In genomic region chr1:154559496-154559950, GRCh38 we compare ENCODE assay signal across 8 cellular contexts. TPM values are rescaled to one million over a fixed set of nuclear protein-coding genes. Genes with fewer than 3 reads are reported as not detected.
DNase-seq lines count a peak whose midpoint lies in the region; ATAC-seq, FAIRE-seq and TF ChIP-seq lines count a peak whose summit lies in the region.

No MANE protein-coding gene starts in this region.

- peaks cover 34% of the 10 kb centered on the region for H3K4me1 ChIP-seq in HepG2 (ENCODE audit: insufficient read depth, low read length)

- H3K9ac ChIP-seq in HepG2 (ENCODE audit: insufficient read depth, low read depth, low read length) = peak overlapping the region; percentile 66

- POLR2A ChIA-PET in AG04449 (lab: Yijun Ruan, JAX) (no interaction called here), HepG2 (lab: Yijun Ruan, JAX) (interaction anchor here (0.6 to 1.1 kb wide), 13 partner anchors 8 to 714 kb away, joined by 3 to 6 read pairs (median 4); partner anchors contain the start of genes CHRNB2, CLK2 and ZBTB7B)

- peak overlapping the region; percentile 85 to 98 (median 96) for H3K27ac ChIP-seq in dorsolateral prefrontal cortex
- H3K27ac ChIP-seq in HepG2 (ENCODE audit: extremely low read length, insufficient read depth, low read length) = peak overlapping the region; percentile 76

- H3K4me3 ChIP-seq in AG04449 (ENCODE audit: low read depth, low read length) = peak overlapping the region; percentile 79
- peak overlapping the region; percentile 62 to 99 (median 88) for H3K4me3 ChIP-seq in dorsolateral prefrontal cortex
- H3K4me3 ChIP-seq in HepG2 (replicated peaks in 1 of 3; ENCODE audit: insufficient read depth in 1 of 3, low read depth in 2 of 3, low read length in 3 of 3) = peak overlapping the region; percentile 19 to 91 (median 59)

- WGBS in HepG2 (ENCODE audit: low lambda C conversion rate) = 4% methylated on average over 9 of the region's 11 CpGs

- in situ Hi-C loops in HepG2 (cut with HindIII; ENCODE audit: extremely low pct_ligation_motif_present, low pct_unique_long_range_greater_than_20kb) = no loop called here

- H3K79me2 ChIP-seq in HepG2 (ENCODE audit: insufficient read depth, low read length) = peaks cover 32% of the 10 kb centered on the region

- H4K20me1 ChIP-seq in HepG2 (ENCODE audit: insufficient read depth, low read length) = no peaks in the 10 kb centered on the region; the same call in 1 of the 2 replicates

- peak overlapping the region; percentile 94 for H3K4me2 ChIP-seq in HepG2 (ENCODE audit: low read depth, low read length)

- TF ChIP-seq CTCF in AG04449 (IDR thresholded peaks at IDR 0.05; ENCODE audit: insufficient read depth, low read length, missing control alignments) = peak; percentile 94
- TF ChIP-seq CTCF in dorsolateral prefrontal cortex (IDR thresholded peaks at IDR 0.05 in 54 of 56, conservative IDR thresholded peaks at IDR 0.05 in 2 of 56; ENCODE audit: low read depth in 1 of 56, partially characterized antibody in 56 of 56) = peak; percentile 78 to 98 (median 95)
- TF ChIP-seq CTCF in HepG2 (CRISPR knock-in tag; IDR thresholded peaks at IDR 0.05) = peak; percentile 96

- ATAC-seq in GM18870 (IDR thresholded peaks at IDR 0.05; ENCODE audit: unreplicated experiment) = peak; percentile 47
- ATAC-seq in HG03520 (IDR thresholded peaks at IDR 0.05; ENCODE audit: unreplicated experiment) = peak; percentile 35
- peak; percentile 84 for ATAC-seq in HepG2

- intact Hi-C loops in dorsolateral prefrontal cortex (cut with DNase I) (loop anchor here (1.0 to 10.0 kb wide), 9 partner anchors 67 to 525 kb away; partner anchors contain the start of genes PMVK (in 2 of the 2), AQP10 (in 1 of the 2), ATP8B2 (in 1 of the 2) and UBAP2L (in 1 of the 2)), HepG2 (cut with micrococcal nuclease; ENCODE audit: unreplicated experiment) (loop anchor here (1.0 to 5.0 kb wide), 6 partner anchors 25 to 443 kb away; partner anchors contain the start of genes ADAR and ZBTB7B)

- H3K9me3 ChIP-seq in HepG2 (ENCODE audit: low read length) = no peaks in the 10 kb centered on the region

- peak; percentile 86 for FAIRE-seq in HepG2 (lab: Jason Lieb, UNC)

- BruUV-seq in HepG2 (replicated peaks; lab: Mats Ljungman, UMichigan) = no TSS peak

- H2AFZ ChIP-seq in HepG2 (ENCODE audit: low read length) = peak overlapping the region; percentile 29

- no peak for TF ChIP-seq POLR2A in HepG2 (IDR thresholded peaks at IDR 0.05; ENCODE audit: insufficient read depth in 1 of 2, low read depth in 2 of 2, low read length in 2 of 2)

- TF ChIP-seq EP300 in HepG2 (IDR thresholded peaks at IDR 0.05; ENCODE audit: low read depth in 2 of 2, low read length in 2 of 2) = no peak
- no peak for TF ChIP-seq EP300 in HepG2 (CRISPR knock-in tag; IDR thresholded peaks at IDR 0.05; ENCODE audit: borderline replicate concordance)

- H3K36me3 ChIP-seq in HepG2 (replicated peaks in 1 of 2; ENCODE audit: control insufficient read depth in 1 of 2, insufficient read depth in 2 of 2, low read length in 2 of 2) = peaks cover 10 to 16% of the 10 kb centered on the region in 2 experiments

- CTCF ChIA-PET in AG04449 (lab: Yijun Ruan, JAX) = interaction anchor here (0.6 to 2.5 kb wide), 60 partner anchors 9 to 555 kb away, joined by 3 to 44 read pairs (median 5); partner anchors contain the start of genes ADAM15, ADAR, CHRNB2 and KCNN3
- CTCF ChIA-PET in HepG2 (lab: Yijun Ruan, JAX; ENCODE audit: low intra/inter-chr PET ratio, low total read pairs) = interaction anchor here (1.6 to 2.4 kb wide), 3 partner anchors 69 to 201 kb away, joined by 3 to 13 read pairs (median 9); no protein-coding TSS in a partner anchor

- DNase-seq in AG04449 (ENCODE audit: low read depth, low spot score) (peak; percentile 54), NCI-H526 treated with DMSO at 0.1 percent for 48 hours (lab: John Stamatoyannopoulos, UW) (peak; percentile 98), dorsolateral prefrontal cortex (peak; percentile 72 to 94 (median 91)), HepG2 (ENCODE audit: low spot score) (peak; percentile 85)
- peak; percentile 65 to 80 for DNase-seq in activated CD4-positive, alpha-beta T cell treated with anti-CD3 and anti-CD28 coated beads, Interleukin-2, amount 50 U/mL, for 24 hours (ENCODE audit: low read depth in 1 of 2, low spot score in 1 of 2)
- peak; percentile 72 for DNase-seq in stimulated activated CD4-positive, alpha-beta T cell treated with anti-CD3 and anti-CD28 coated beads, Interleukin-4, amount 100 ng/mL, for 1 hour

- no peaks in the 10 kb centered on the region for H3K27me3 ChIP-seq in dorsolateral prefrontal cortex
- H3K27me3 ChIP-seq in HepG2 (ENCODE audit: control insufficient read depth in 1 of 2, insufficient read depth in 2 of 2, low read length in 2 of 2) = no peaks in the 10 kb centered on the region; a peak in 1 of 5 replicates

- peak; percentile 91 for TF ChIP-seq RAD21 in HepG2 (CRISPR knock-in tag; IDR thresholded peaks at IDR 0.05)

RNA-seq across cellular contexts. Expression of gene UBE2Q1, which starts 1.1 kb away (rescaled TPM):
- total RNA-seq in dorsolateral prefrontal cortex (100 to 1,000 TPM in 71 of 120 experiments, 10 to 100 TPM in 49; 55.7 to 144 (median 103) TPM), HepG2 (2016; rRNA removed; fragmentation: Illumina TruSeq; extraction: Trizol) (37.9 and 41.7 TPM in 2 replicates)
- total RNA-seq in HepG2 (2016; cell fraction: cytosol; rRNA removed; fragmentation: Illumina TruSeq; extraction: Trizol; ENCODE audit: low read depth) = 25.3 and 28.6 TPM in 2 replicates
- 30.4 and 39.8 TPM in 2 replicates for total RNA-seq in HepG2 (2016; cell fraction: insoluble cytoplasmic fraction; rRNA removed; fragmentation: Illumina TruSeq; extraction: Trizol)
- total RNA-seq in HepG2 (2016; cell fraction: membrane; rRNA removed; fragmentation: Illumina TruSeq; extraction: Trizol) = 62.1 and 67.2 TPM in 2 replicates
- 22.1 and 39.3 TPM in 2 replicates for total RNA-seq in HepG2 (2016; cell fraction: nucleus; rRNA removed; fragmentation: Illumina TruSeq; extraction: Trizol)
- 11.7 and 12.0 TPM in 2 replicates for polyA plus RNA-seq in HepG2 (2011; rRNA removed)
- 8.0 and 9.6 TPM in 2 replicates for polyA plus RNA-seq in HepG2 (2011; cell fraction: cytosol; rRNA removed)
- polyA plus RNA-seq in HepG2 (2011; cell fraction: nucleus; rRNA removed) = 14.6 and 16.1 TPM in 2 replicates
- polyA plus RNA-seq in HepG2 (2012) = 38.7 and 55.5 TPM in 2 replicates
- polyA plus RNA-seq in HepG2 (2016; cell fraction: cytosol; fragmentation: Illumina TruSeq; extraction: Trizol; ENCODE audit: low read depth) = 54.7 and 56.1 TPM in 2 replicates
- 55.4 and 68.5 TPM in 2 replicates for polyA plus RNA-seq in HepG2 (2016; cell fraction: insoluble cytoplasmic fraction; fragmentation: Illumina TruSeq; extraction: Trizol; ENCODE audit: low read depth)
- polyA plus RNA-seq in HepG2 (2016; cell fraction: membrane; fragmentation: Illumina TruSeq; extraction: Trizol; ENCODE audit: low read depth) = 93.4 and 96.6 TPM in 2 replicates
- polyA plus RNA-seq in HepG2 (2016; cell fraction: nucleus; fragmentation: Illumina TruSeq; extraction: Trizol; ENCODE audit: insufficient read depth, low read depth) = 82.9 and 88.0 TPM in 2 replicates
- polyA minus RNA-seq in HepG2 (2011; rRNA and poly(A)+ RNA removed; ENCODE audit: low replicate concordance) = 7.3 and 19.3 TPM in 2 replicates
- polyA minus RNA-seq in HepG2 (2011; cell fraction: cytosol; rRNA and poly(A)+ RNA removed) = 8.6 and 10.4 TPM in 2 replicates
- 10.8 and 15.2 TPM in 2 replicates for polyA minus RNA-seq in HepG2 (2011; cell fraction: nucleus; rRNA and poly(A)+ RNA removed)

RNA-seq across cellular contexts. Expression of gene CHRNB2, which starts 8.1 kb away (rescaled TPM):
- total RNA-seq in dorsolateral prefrontal cortex (10 to 100 TPM in 119 of 120 experiments, 1 to 10 TPM in 1; 10.0 to 43.4 (median 29.1) TPM), HepG2 (2016; rRNA removed; fragmentation: Illumina TruSeq; extraction: Trizol) (0.07 TPM in 1 of 2 replicates, not detected in the other)
- not detected in 2 replicates for total RNA-seq in HepG2 (2016; cell fraction: cytosol; rRNA removed; fragmentation: Illumina TruSeq; extraction: Trizol; ENCODE audit: low read depth)
- total RNA-seq in HepG2 (2016; cell fraction: insoluble cytoplasmic fraction; rRNA removed; fragmentation: Illumina TruSeq; extraction: Trizol) = 0.06 TPM in 1 of 2 replicates, not detected in the other
- total RNA-seq in HepG2 (2016; cell fraction: membrane; rRNA removed; fragmentation: Illumina TruSeq; extraction: Trizol) = not detected in 2 replicates
- total RNA-seq in HepG2 (2016; cell fraction: nucleus; rRNA removed; fragmentation: Illumina TruSeq; extraction: Trizol) = 0.19 TPM in 1 of 2 replicates, not detected in the other
- polyA plus RNA-seq in HepG2 (2011; rRNA removed) = 0.03 and 0.07 TPM in 2 replicates
- 0.01 TPM in 1 of 2 replicates, not detected in the other for polyA plus RNA-seq in HepG2 (2011; cell fraction: cytosol; rRNA removed)
- 0.07 and 0.18 TPM in 2 replicates for polyA plus RNA-seq in HepG2 (2011; cell fraction: nucleus; rRNA removed)
- 0.04 and 0.07 TPM in 2 replicates for polyA plus RNA-seq in HepG2 (2012)
- polyA plus RNA-seq in HepG2 (2016; cell fraction: cytosol; fragmentation: Illumina TruSeq; extraction: Trizol; ENCODE audit: low read depth) = not detected in 2 replicates
- not detected in 2 replicates for polyA plus RNA-seq in HepG2 (2016; cell fraction: insoluble cytoplasmic fraction; fragmentation: Illumina TruSeq; extraction: Trizol; ENCODE audit: low read depth)
- polyA plus RNA-seq in HepG2 (2016; cell fraction: membrane; fragmentation: Illumina TruSeq; extraction: Trizol; ENCODE audit: low read depth) = not detected in 2 replicates
- 0.26 TPM in 1 of 2 replicates, not detected in the other for polyA plus RNA-seq in HepG2 (2016; cell fraction: nucleus; fragmentation: Illumina TruSeq; extraction: Trizol; ENCODE audit: insufficient read depth, low read depth)
- 0.21 and 0.24 TPM in 2 replicates for polyA minus RNA-seq in HepG2 (2011; rRNA and poly(A)+ RNA removed; ENCODE audit: low replicate concordance)
- polyA minus RNA-seq in HepG2 (2011; cell fraction: cytosol; rRNA and poly(A)+ RNA removed) = not detected in 2 replicates
- 0.12 and 0.13 TPM in 2 replicates for polyA minus RNA-seq in HepG2 (2011; cell fraction: nucleus; rRNA and poly(A)+ RNA removed)

RNA-seq across cellular contexts. Expression of gene ADAR, which starts 48.5 kb away (rescaled TPM):
- total RNA-seq in dorsolateral prefrontal cortex (100 to 1,000 TPM; 152 to 335 (median 225) TPM), HepG2 (2016; rRNA removed; fragmentation: Illumina TruSeq; extraction: Trizol) (70.8 and 94.6 TPM in 2 replicates)
- 9.0 and 11.2 TPM in 2 replicates for total RNA-seq in HepG2 (2016; cell fraction: cytosol; rRNA removed; fragmentation: Illumina TruSeq; extraction: Trizol; ENCODE audit: low read depth)
- 68.0 and 86.8 TPM in 2 replicates for total RNA-seq in HepG2 (2016; cell fraction: insoluble cytoplasmic fraction; rRNA removed; fragmentation: Illumina TruSeq; extraction: Trizol)
- total RNA-seq in HepG2 (2016; cell fraction: membrane; rRNA removed; fragmentation: Illumina TruSeq; extraction: Trizol) = 39.0 and 39.7 TPM in 2 replicates
- 58.4 and 70.1 TPM in 2 replicates for total RNA-seq in HepG2 (2016; cell fraction: nucleus; rRNA removed; fragmentation: Illumina TruSeq; extraction: Trizol)
- 78.6 and 86.2 TPM in 2 replicates for polyA plus RNA-seq in HepG2 (2011; rRNA removed)
- 50.2 and 58.9 TPM in 2 replicates for polyA plus RNA-seq in HepG2 (2011; cell fraction: cytosol; rRNA removed)
- 99.9 and 117 TPM in 2 replicates for polyA plus RNA-seq in HepG2 (2011; cell fraction: nucleus; rRNA removed)
- 46.2 and 48.4 TPM in 2 replicates for polyA plus RNA-seq in HepG2 (2012)
- 2.9 and 3.4 TPM in 2 replicates for polyA plus RNA-seq in HepG2 (2016; cell fraction: cytosol; fragmentation: Illumina TruSeq; extraction: Trizol; ENCODE audit: low read depth)
- polyA plus RNA-seq in HepG2 (2016; cell fraction: insoluble cytoplasmic fraction; fragmentation: Illumina TruSeq; extraction: Trizol; ENCODE audit: low read depth) = 65.0 and 73.2 TPM in 2 replicates
- 14.8 and 16.7 TPM in 2 replicates for polyA plus RNA-seq in HepG2 (2016; cell fraction: membrane; fragmentation: Illumina TruSeq; extraction: Trizol; ENCODE audit: low read depth)
- polyA plus RNA-seq in HepG2 (2016; cell fraction: nucleus; fragmentation: Illumina TruSeq; extraction: Trizol; ENCODE audit: insufficient read depth, low read depth) = 73.4 and 80.3 TPM in 2 replicates
- polyA minus RNA-seq in HepG2 (2011; rRNA and poly(A)+ RNA removed; ENCODE audit: low replicate concordance) = 183 and 405 TPM in 2 replicates
- polyA minus RNA-seq in HepG2 (2011; cell fraction: cytosol; rRNA and poly(A)+ RNA removed) = 60.8 and 69.1 TPM in 2 replicates
- polyA minus RNA-seq in HepG2 (2011; cell fraction: nucleus; rRNA and poly(A)+ RNA removed) = 94.0 and 140 TPM in 2 replicates

RNA-seq across cellular contexts. Expression of gene SHE, which starts 57.3 kb away (rescaled TPM):
- total RNA-seq in dorsolateral prefrontal cortex (10 to 100 TPM in 5 of 120 experiments, 1 to 10 TPM in 115; 1.9 to 12.6 (median 4.5) TPM), HepG2 (2016; rRNA removed; fragmentation: Illumina TruSeq; extraction: Trizol) (not detected in 2 replicates)
- total RNA-seq in HepG2 (2016; cell fraction: cytosol; rRNA removed; fragmentation: Illumina TruSeq; extraction: Trizol; ENCODE audit: low read depth) = not detected in 2 replicates
- not detected in 2 replicates for total RNA-seq in HepG2 (2016; cell fraction: insoluble cytoplasmic fraction; rRNA removed; fragmentation: Illumina TruSeq; extraction: Trizol)
- total RNA-seq in HepG2 (2016; cell fraction: membrane; rRNA removed; fragmentation: Illumina TruSeq; extraction: Trizol) = not detected in 2 replicates
- not detected in 2 replicates for total RNA-seq in HepG2 (2016; cell fraction: nucleus; rRNA removed; fragmentation: Illumina TruSeq; extraction: Trizol)
- not detected in 2 replicates for polyA plus RNA-seq in HepG2 (2011; rRNA removed)
- not detected in 2 replicates for polyA plus RNA-seq in HepG2 (2011; cell fraction: cytosol; rRNA removed)
- polyA plus RNA-seq in HepG2 (2011; cell fraction: nucleus; rRNA removed) = not detected in 2 replicates
- not detected in 2 replicates for polyA plus RNA-seq in HepG2 (2012)
- not detected in 2 replicates for polyA plus RNA-seq in HepG2 (2016; cell fraction: cytosol; fragmentation: Illumina TruSeq; extraction: Trizol; ENCODE audit: low read depth)
- polyA plus RNA-seq in HepG2 (2016; cell fraction: insoluble cytoplasmic fraction; fragmentation: Illumina TruSeq; extraction: Trizol; ENCODE audit: low read depth) = not detected in 2 replicates
- polyA plus RNA-seq in HepG2 (2016; cell fraction: membrane; fragmentation: Illumina TruSeq; extraction: Trizol; ENCODE audit: low read depth) = not detected in 2 replicates
- not detected in 2 replicates for polyA plus RNA-seq in HepG2 (2016; cell fraction: nucleus; fragmentation: Illumina TruSeq; extraction: Trizol; ENCODE audit: insufficient read depth, low read depth)
- not detected in 2 replicates for polyA minus RNA-seq in HepG2 (2011; rRNA and poly(A)+ RNA removed; ENCODE audit: low replicate concordance)
- not detected in 2 replicates for polyA minus RNA-seq in HepG2 (2011; cell fraction: cytosol; rRNA and poly(A)+ RNA removed)
- not detected in 2 replicates for polyA minus RNA-seq in HepG2 (2011; cell fraction: nucleus; rRNA and poly(A)+ RNA removed)

RNA-seq across cellular contexts. Expression of gene TDRD10, which starts 57.5 kb away (rescaled TPM):
- total RNA-seq in dorsolateral prefrontal cortex (1 to 10 TPM in 85 of 120 experiments, under 1 TPM in 35; 0.22 to 4.0 (median 1.4) TPM), HepG2 (2016; rRNA removed; fragmentation: Illumina TruSeq; extraction: Trizol) (not detected in 2 replicates)
- total RNA-seq in HepG2 (2016; cell fraction: cytosol; rRNA removed; fragmentation: Illumina TruSeq; extraction: Trizol; ENCODE audit: low read depth) = not detected in 2 replicates
- total RNA-seq in HepG2 (2016; cell fraction: insoluble cytoplasmic fraction; rRNA removed; fragmentation: Illumina TruSeq; extraction: Trizol) = not detected in 2 replicates
- total RNA-seq in HepG2 (2016; cell fraction: membrane; rRNA removed; fragmentation: Illumina TruSeq; extraction: Trizol) = not detected in 2 replicates
- total RNA-seq in HepG2 (2016; cell fraction: nucleus; rRNA removed; fragmentation: Illumina TruSeq; extraction: Trizol) = not detected in 2 replicates
- not detected in 2 replicates for polyA plus RNA-seq in HepG2 (2011; rRNA removed)
- not detected in 2 replicates for polyA plus RNA-seq in HepG2 (2011; cell fraction: cytosol; rRNA removed)
- polyA plus RNA-seq in HepG2 (2011; cell fraction: nucleus; rRNA removed) = not detected in 2 replicates
- not detected in 2 replicates for polyA plus RNA-seq in HepG2 (2012)
- not detected in 2 replicates for polyA plus RNA-seq in HepG2 (2016; cell fraction: cytosol; fragmentation: Illumina TruSeq; extraction: Trizol; ENCODE audit: low read depth)
- not detected in 2 replicates for polyA plus RNA-seq in HepG2 (2016; cell fraction: insoluble cytoplasmic fraction; fragmentation: Illumina TruSeq; extraction: Trizol; ENCODE audit: low read depth)
- polyA plus RNA-seq in HepG2 (2016; cell fraction: membrane; fragmentation: Illumina TruSeq; extraction: Trizol; ENCODE audit: low read depth) = not detected in 2 replicates
- not detected in 2 replicates for polyA plus RNA-seq in HepG2 (2016; cell fraction: nucleus; fragmentation: Illumina TruSeq; extraction: Trizol; ENCODE audit: insufficient read depth, low read depth)
- polyA minus RNA-seq in HepG2 (2011; rRNA and poly(A)+ RNA removed; ENCODE audit: low replicate concordance) = 0.07 TPM in 1 of 2 replicates, not detected in the other
- polyA minus RNA-seq in HepG2 (2011; cell fraction: cytosol; rRNA and poly(A)+ RNA removed) = not detected in 2 replicates
- not detected in 2 replicates for polyA minus RNA-seq in HepG2 (2011; cell fraction: nucleus; rRNA and poly(A)+ RNA removed)

Comparison
In these comparisons a context has a peak if more than half of its experiments do, and no peak if none do; other contexts are left out.
1. Peak in every context shown above with its lines: DNase-seq, ATAC-seq, H3K4me3 ChIP-seq and H3K27ac ChIP-seq.
2. RNA of gene CHRNB2, which starts 8.1 kb away (total RNA-seq): 10.0 to 43.4 TPM in dorsolateral prefrontal cortex; 0.06 to 0.19 TPM in HepG2; every median in the first group is over 4 times any median in the second.